ENCODE assay signal across 9 cellular contexts in the genomic region with DNA sequence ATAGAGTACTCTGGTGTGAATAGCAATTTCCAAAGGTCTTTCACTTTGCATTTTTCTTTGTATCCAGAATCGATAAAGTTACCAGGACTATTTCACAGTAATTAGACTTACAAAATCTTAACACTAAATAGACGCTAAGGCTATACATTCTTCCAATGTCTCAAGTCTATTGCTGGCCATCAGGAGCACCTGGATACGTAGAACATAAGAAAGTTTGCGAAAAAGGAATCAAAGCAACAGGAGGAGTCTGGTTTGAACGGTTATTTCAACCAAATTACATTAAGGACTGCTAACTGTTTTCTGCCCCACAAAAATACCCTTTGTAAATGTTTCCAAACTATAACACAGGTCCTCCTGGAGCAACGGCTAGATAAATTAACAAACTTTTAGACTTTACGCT. TPM values are rescaled to one million over a fixed set of nuclear protein-coding genes. Genes with fewer than 3 reads are reported as not detected.
A peak's percentile ranks its signal among the peaks of the same experiment; 100 is the strongest.
DNase-seq lines count a peak whose midpoint lies in the region; ATAC-seq, FAIRE-seq and TF ChIP-seq lines count a peak whose summit lies in the region.
"Had no signal": no experiment of that assay in that cellular context is flagged by ENCODE, and none has a peak within 500 bp of the region (broad histone marks: within the 10 kb centered on the region; RNA-seq: fewer than 3 reads in every experiment).

No MANE protein-coding gene starts in this region.

- TF ChIP-seq CTCF in BJ (IDR thresholded peaks at IDR 0.05; ENCODE audit: insufficient read depth, low read depth, low read length) = no peak
- no peak for TF ChIP-seq CTCF in bronchial epithelial cell (IDR thresholded peaks at IDR 0.05; ENCODE audit: insufficient read depth, low read length, severe bottlenecking)
- TF ChIP-seq CTCF in natural killer cell (IDR thresholded peaks at IDR 0.05) = no peak

- no peaks in the 10 kb centered on the region for H3K27me3 Mint-ChIP-seq in natural killer cell (ENCODE audit: low read depth in 2 of 2)

- CTCF ChIA-PET in BJ (lab: Yijun Ruan, JAX) = interaction anchor here (1.2 to 1.6 kb wide), 2 partner anchors 17 to 47 kb away, joined by 3 to 10 read pairs; no protein-coding TSS in a partner anchor

- in situ Hi-C loops in KBM-7 (cut with MboI; ENCODE audit: low pct_unique_long_range_greater_than_20kb, low sequenced_read_pairs) = no loop called here

- H3K4me3 Mint-ChIP-seq in natural killer cell = peak overlapping the region; percentile 94

- H3K27me3 ChIP-seq in BJ (ENCODE audit: control insufficient read depth, insufficient read depth, low read length) (no peaks in the 10 kb centered on the region), bronchial epithelial cell (ENCODE audit: control insufficient read depth, insufficient read depth, low read length) (no peaks in the 10 kb centered on the region)

- H3K4me1 Mint-ChIP-seq in natural killer cell = peaks cover 37 to 44% of the 10 kb centered on the region in 2 donors

- ATAC-seq in natural killer cell (no peak), GM21381 (IDR thresholded peaks at IDR 0.05; ENCODE audit: unreplicated experiment) (no peak)

- no peaks in the 10 kb centered on the region for H3K36me3 ChIP-seq in BJ (ENCODE audit: control insufficient read depth, insufficient read depth, low read length)
- H3K36me3 ChIP-seq in bronchial epithelial cell (ENCODE audit: control insufficient read depth, insufficient read depth, low read length) = no peaks in the 10 kb centered on the region

- POLR2A ChIA-PET in BJ (lab: Charles Lee) = no interaction called here

- no peak for FAIRE-seq in bronchial epithelial cell (lab: Jason Lieb, UNC)
- FAIRE-seq: TTC549 had no signal

- H3K36me3 Mint-ChIP-seq in natural killer cell = peaks cover 11% of the 10 kb centered on the region

- H3K9me3 Mint-ChIP-seq in natural killer cell = no peaks in the 10 kb centered on the region

- peak overlapping the region; percentile 43; the same call in 1 of the 2 replicates for H3K4me3 ChIP-seq in BJ (ENCODE audit: low read depth, low read length)
- peak overlapping the region; percentile 48 for H3K4me3 ChIP-seq in bronchial epithelial cell (ENCODE audit: low read depth, low read length)

- peak overlapping the region; percentile 99 to 100 for H3K27ac Mint-ChIP-seq in natural killer cell

- intact Hi-C loops in natural killer cell (cut with micrococcal nuclease) = no loop called here

- DNase-seq in BJ (ENCODE audit: low read depth) (no peak), KBM-7 (peak; percentile 30), bronchial epithelial cell (ENCODE audit: low read depth) (no peak), natural killer cell (no peak), NCI-H146 (lab: John Stamatoyannopoulos, UW) (no peak)
- DNase-seq in stimulated activated CD4-positive, alpha-beta T cell treated with anti-CD3 and anti-CD28 coated beads, Interleukin-4, amount 100 ng/mL, for 1 hour = no peak
- DNase-seq in NK-92 treated with Interleukin-12 subunit alpha and Interleukin-12 subunit beta, amount 100 ng/mL, for 24 hours (lab: John Stamatoyannopoulos, UW) = no peak

RNA-seq across cellular contexts. Expression of gene HNRNPA3, which starts 1.4 kb away (rescaled TPM):
- 31.8 and 74.9 TPM in 2 replicates for polyA plus RNA-seq in BJ (2011; rRNA removed)
- polyA minus RNA-seq in BJ (2011; rRNA and poly(A)+ RNA removed) = 7.3 and 21.1 TPM in 2 replicates
- 30.5 and 34.3 TPM in 2 replicates for total RNA-seq in bronchial epithelial cell
- total RNA-seq in natural killer cell = 100 to 1,000 TPM; 223 to 298 (median 289) TPM

RNA-seq across cellular contexts. Expression of gene NFE2L2, which starts 53.4 kb away (rescaled TPM):
- polyA plus RNA-seq in BJ (2011; rRNA removed) = 109 and 128 TPM in 2 replicates
- polyA minus RNA-seq in BJ (2011; rRNA and poly(A)+ RNA removed) = 92.7 and 106 TPM in 2 replicates
- 64.5 and 68.5 TPM in 2 replicates for total RNA-seq in bronchial epithelial cell
- 10 to 100 TPM; 76.0 to 99.8 (median 84.6) TPM for total RNA-seq in natural killer cell
